ENCODE assay signal across 8 cellular contexts in genomic region chrX:23554304-23554703, GRCh38.
A peak's percentile ranks its signal among the peaks of the same experiment; 100 is the strongest.
DNase-seq lines count a peak whose midpoint lies in the region; ATAC-seq and TF ChIP-seq lines count a peak whose summit lies in the region.

No MANE protein-coding gene starts in this region.

- H3K27ac ChIP-seq in Panc1 (ENCODE audit: low read length) (no peak overlapping the region), fibroblast of lung (ENCODE audit: insufficient read depth, low read length) (no peak overlapping the region)

- H3K9me3 ChIP-seq in Caco-2 (no peaks in the 10 kb centered on the region), Panc1 (ENCODE audit: control insufficient read depth, insufficient read depth, low read depth, low read length) (no peaks in the 10 kb centered on the region), fibroblast of lung (ENCODE audit: control insufficient read depth, insufficient read depth, low read depth, low read length) (no peaks in the 10 kb centered on the region), T-helper 17 cell (ENCODE audit: control insufficient read depth, low read length, poor library complexity, severe bottlenecking) (no peaks in the 10 kb centered on the region)

- H3K36me3 Mint-ChIP-seq in Caco-2 (ENCODE audit: insufficient read depth, unreplicated experiment) (no peaks in the 10 kb centered on the region), T-helper 17 cell (ENCODE audit: low read depth) (no peaks in the 10 kb centered on the region)

- H3K4me3 Mint-ChIP-seq in Caco-2 (ENCODE audit: unreplicated experiment): no peak overlapping the region
- H3K4me3 Mint-ChIP-seq in T-helper 17 cell: no peak overlapping the region

- peak; percentile 60 for ATAC-seq in HG03159 (IDR thresholded peaks at IDR 0.05; ENCODE audit: unreplicated experiment)
- no peak for ATAC-seq in Panc1
- no peak for ATAC-seq in HG02678 (IDR thresholded peaks at IDR 0.05; ENCODE audit: unreplicated experiment)
- no peak for ATAC-seq in stimulated activated naive CD8-positive, alpha-beta T cell treated with anti-CD3 and anti-CD28 coated beads, Interleukin-15, Interleukin-2, amounts not matched to agents 100 U/mL and 50 U/mL, for 24 hours
- no peak for ATAC-seq in T-helper 17 cell

- CTCF ChIA-PET in Caco-2 (lab: Charles Lee): no interaction called here
- CTCF ChIA-PET in Panc1 (lab: Charles Lee): no interaction called here

- H3K4me3 ChIP-seq in Caco-2 (ENCODE audit: low read depth, low read length): no peak overlapping the region
- no peak overlapping the region for H3K4me3 ChIP-seq in Panc1 (ENCODE audit: low read depth in 2 of 2, low read length in 2 of 2)
- H3K4me3 ChIP-seq in fibroblast of lung (replicated peaks in 1 of 4; ENCODE audit: control extremely low read depth in 1 of 4, insufficient read depth in 1 of 4, low read depth in 3 of 4, low read length in 4 of 4): no peak overlapping the region

- TF ChIP-seq CTCF in Caco-2 (IDR thresholded peaks at IDR 0.05; ENCODE audit: insufficient read depth in 1 of 2, low read depth in 1 of 2, low read length in 1 of 2, severe bottlenecking in 1 of 2, unreplicated experiment in 1 of 2): peak; percentile 13 to 39
- peak; percentile 57; the same call in 1 of the 2 replicates for TF ChIP-seq CTCF in Panc1 (IDR thresholded peaks at IDR 0.05)
- peak; percentile 26 to 51 for TF ChIP-seq CTCF in fibroblast of lung (conservative IDR thresholded peaks at IDR 0.05 in 1 of 2, IDR thresholded peaks at IDR 0.05 in 1 of 2; ENCODE audit: low read depth in 1 of 2, low read length in 2 of 2)

- no peak overlapping the region for H2AFZ ChIP-seq in fibroblast of lung (ENCODE audit: low read length)

- H3K36me3 ChIP-seq in Caco-2 (ENCODE audit: control insufficient read depth, insufficient read depth, low read length) (no peaks in the 10 kb centered on the region), Panc1 (ENCODE audit: control insufficient read depth, insufficient read depth, low read length) (no peaks in the 10 kb centered on the region), fibroblast of lung (ENCODE audit: control insufficient read depth, insufficient read depth, low read length) (no peaks in the 10 kb centered on the region)

- H3K27me3 Mint-ChIP-seq in Caco-2 (ENCODE audit: insufficient read depth, unreplicated experiment): peaks cover 6% of the 10 kb centered on the region
- H3K27me3 Mint-ChIP-seq in T-helper 17 cell: no peaks in the 10 kb centered on the region

- intact Hi-C loops in Caco-2 (cut with micrococcal nuclease; ENCODE audit: unreplicated experiment): loop anchor here (1.0 kb wide), 1 partner anchor 150 kb away; no protein-coding TSS in a partner anchor
- intact Hi-C loops in Panc1 (cut with micrococcal nuclease; ENCODE audit: unreplicated experiment): loop anchor here (2.0 kb wide), 1 partner anchor 154 kb away; no protein-coding TSS in a partner anchor

- H3K9me3 Mint-ChIP-seq in Caco-2 (ENCODE audit: unreplicated experiment): no peaks in the 10 kb centered on the region

- H3K4me1 Mint-ChIP-seq in Caco-2 (ENCODE audit: low read depth, unreplicated experiment) (no peaks in the 10 kb centered on the region), T-helper 17 cell (no peaks in the 10 kb centered on the region)

- no peak overlapping the region for H3K27ac Mint-ChIP-seq in Caco-2 (ENCODE audit: unreplicated experiment)
- H3K27ac Mint-ChIP-seq in T-helper 17 cell: no peak overlapping the region

- DNase-seq in Caco-2: peak in 1 of 2 experiments; percentile 4
- DNase-seq in Panc1 (ENCODE audit: low read depth, low spot score): peak; percentile 15
- peak; percentile 49 to 76 for DNase-seq in fibroblast of lung (ENCODE audit: low read depth in 2 of 2)
- peak; percentile 13 for DNase-seq in stromal cell of bone marrow (ENCODE audit: low read depth)
- no peak for DNase-seq in stimulated activated naive CD8-positive, alpha-beta T cell treated with anti-CD3 and anti-CD28 coated beads, Interleukin-15, Interleukin-2, amounts not matched to agents 100 U/mL and 50 U/mL, for 24 hours
- no peak for DNase-seq in T-helper 17 cell

- H3K79me2 ChIP-seq in fibroblast of lung (ENCODE audit: control insufficient read depth, insufficient read depth, low read length): no peaks in the 10 kb centered on the region

- no peak overlapping the region for H3K4me2 ChIP-seq in fibroblast of lung (ENCODE audit: extremely low read depth, insufficient read depth, low read length)

- POLR2A ChIA-PET in Caco-2 (lab: Charles Lee): no interaction called here
- POLR2A ChIA-PET in Panc1 (lab: Charles Lee): interaction anchor here (0.6 kb wide), 1 partner anchor 1496 kb away, joined by 14 read pairs; no protein-coding TSS in a partner anchor

- H4K20me1 ChIP-seq in fibroblast of lung (ENCODE audit: control insufficient read depth, extremely low read depth, insufficient read depth, low read length): no peaks in the 10 kb centered on the region

- no TSS peak for BruUV-seq in Caco-2 (replicated peaks; lab: Mats Ljungman, UMichigan)
- no TSS peak for BruUV-seq in Panc1 (replicated peaks; lab: Mats Ljungman, UMichigan)

- in situ Hi-C loops in Panc1 (cut with HindIII; ENCODE audit: low pct_unique_long_range_greater_than_20kb, low sequenced_read_pairs): no loop called here

- H3K9ac ChIP-seq in fibroblast of lung (ENCODE audit: insufficient read depth, low read length): no peak overlapping the region

- H3K4me1 ChIP-seq in Caco-2: no peaks in the 10 kb centered on the region
- no peaks in the 10 kb centered on the region for H3K4me1 ChIP-seq in Panc1 (ENCODE audit: control insufficient read depth, insufficient read depth, low read length)
- H3K4me1 ChIP-seq in fibroblast of lung (ENCODE audit: control insufficient read depth, extremely low read depth, insufficient read depth, low read length): no peaks in the 10 kb centered on the region

- no peaks in the 10 kb centered on the region for H3K27me3 ChIP-seq in Caco-2 (replicated peaks; ENCODE audit: control insufficient read depth, insufficient read depth, low read length)
- no peaks in the 10 kb centered on the region for H3K27me3 ChIP-seq in Panc1 (ENCODE audit: control insufficient read depth, insufficient read depth, low read length)
- H3K27me3 ChIP-seq in fibroblast of lung (ENCODE audit: control insufficient read depth, insufficient read depth, low read length): no peaks in the 10 kb centered on the region

Comparison
In these comparisons a context has a peak if more than half of its experiments do, and no peak if none do; other contexts are left out.
1. DNase-seq: peak in Panc1 (single experiment), fibroblast of lung (2 of 2) and stromal cell of bone marrow (single experiment); none in stimulated activated naive CD8-positive, alpha-beta T cell treated with anti-CD3 and anti-CD28 coated beads, Interleukin-15, Interleukin-2, amounts not matched to agents 100 U/mL and 50 U/mL, for 24 hours (single experiment) and T-helper 17 cell (0 of 3).
2. Peak in every context shown above with its lines, with median percentiles within 50 percentile points of each other: CTCF ChIP-seq.